ENCODE assay signal across 10 cellular contexts in the genomic region with DNA sequence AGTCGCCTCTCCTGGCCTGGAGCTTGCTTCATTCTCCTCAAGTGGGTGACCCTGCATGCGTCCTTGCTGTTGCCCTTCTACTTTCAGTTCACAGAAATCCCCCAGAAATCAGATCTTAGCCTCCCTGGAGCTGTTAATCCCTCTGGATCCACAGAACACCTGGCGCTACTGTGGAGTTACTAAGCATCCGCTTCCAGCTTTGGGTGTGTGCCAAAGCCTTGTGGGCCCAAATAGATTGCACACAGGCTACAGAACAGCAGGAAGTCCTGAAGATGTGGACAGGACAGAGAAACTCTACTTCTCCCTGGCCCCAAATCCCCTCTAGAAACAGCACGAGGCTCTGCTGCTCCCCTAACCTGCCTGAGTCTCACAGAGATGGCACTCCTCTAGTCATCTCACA. TPM values are rescaled to one million over a fixed set of nuclear protein-coding genes. Genes with fewer than 3 reads are reported as not detected.
DNase-seq lines count a peak whose midpoint lies in the region; FAIRE-seq and TF ChIP-seq lines count a peak whose summit lies in the region.
"Had no signal": no experiment of that assay in that cellular context is flagged by ENCODE, and none has a peak within 500 bp of the region (broad histone marks: within the 10 kb centered on the region; RNA-seq: fewer than 3 reads in every experiment).

No MANE protein-coding gene starts in this region.

- no peaks in the 10 kb centered on the region for H3K9me3 Mint-ChIP-seq in activated T-helper 1 cell treated with anti-CD3 and anti-CD28 coated beads, Interleukin-12 subunit alpha, Interleukin-12 subunit beta, Interleukin-2, Interleukin-4 antibody, amounts not matched to agents 30 ng/mL and 10 ng/mL and 1 ng/mL, durations not matched to agents 14 hours and 24 hours and 36 hours
- H3K9me3 Mint-ChIP-seq: naive thymus-derived CD4-positive, alpha-beta T cell had no signal

- TF ChIP-seq CTCF in esophagus muscularis mucosa (IDR thresholded peaks at IDR 0.05), result peak in 1 of 3 experiments; percentile 15
- TF ChIP-seq CTCF in parathyroid adenoma (IDR thresholded peaks at IDR 0.05), result no peak

- no peak overlapping the region for H3K27ac Mint-ChIP-seq in activated T-helper 1 cell treated with anti-CD3 and anti-CD28 coated beads, Interleukin-12 subunit alpha, Interleukin-12 subunit beta, Interleukin-2, Interleukin-4 antibody, amounts not matched to agents 30 ng/mL and 10 ng/mL and 1 ng/mL, durations not matched to agents 14 hours and 24 hours and 36 hours
- H3K27ac Mint-ChIP-seq: naive thymus-derived CD4-positive, alpha-beta T cell had no signal

- peak overlapping the region; percentile 69 to 91 (median 90) for H3K27ac ChIP-seq in esophagus muscularis mucosa (replicated peaks in 1 of 4)
- peak overlapping the region; percentile 25 for H3K27ac ChIP-seq in parathyroid adenoma

- peaks cover 61 to 75% (median 63%) of the 10 kb centered on the region in 4 donors for H3K4me1 ChIP-seq in esophagus muscularis mucosa
- H3K4me1 ChIP-seq in parathyroid adenoma, result no peaks in the 10 kb centered on the region

- H3K4me3 Mint-ChIP-seq in activated T-helper 1 cell treated with anti-CD3 and anti-CD28 coated beads, Interleukin-12 subunit alpha, Interleukin-12 subunit beta, Interleukin-2, Interleukin-4 antibody, amounts not matched to agents 30 ng/mL and 10 ng/mL and 1 ng/mL, durations not matched to agents 14 hours and 24 hours and 36 hours, result no peak overlapping the region
- H3K4me3 Mint-ChIP-seq: naive thymus-derived CD4-positive, alpha-beta T cell had no signal

- H3K27me3 ChIP-seq in esophagus muscularis mucosa, result no peaks in the 10 kb centered on the region
- no peaks in the 10 kb centered on the region for H3K27me3 ChIP-seq in parathyroid adenoma (ENCODE audit: control insufficient read depth, insufficient read depth, low read length)

- no peaks in the 10 kb centered on the region for H3K79me2 ChIP-seq in parathyroid adenoma

- H3K36me3 Mint-ChIP-seq in activated T-helper 1 cell treated with anti-CD3 and anti-CD28 coated beads, Interleukin-12 subunit alpha, Interleukin-12 subunit beta, Interleukin-2, Interleukin-4 antibody, amounts not matched to agents 30 ng/mL and 10 ng/mL and 1 ng/mL, durations not matched to agents 14 hours and 24 hours and 36 hours (ENCODE audit: low read depth), result no peaks in the 10 kb centered on the region
- H3K36me3 Mint-ChIP-seq: naive thymus-derived CD4-positive, alpha-beta T cell had no signal

- peaks cover 13% of the 10 kb centered on the region for H3K4me1 Mint-ChIP-seq in activated T-helper 1 cell treated with anti-CD3 and anti-CD28 coated beads, Interleukin-12 subunit alpha, Interleukin-12 subunit beta, Interleukin-2, Interleukin-4 antibody, amounts not matched to agents 30 ng/mL and 10 ng/mL and 1 ng/mL, durations not matched to agents 14 hours and 24 hours and 36 hours (ENCODE audit: low read depth)

- no peak for TF ChIP-seq POLR2A in esophagus muscularis mucosa (IDR thresholded peaks at IDR 0.05; ENCODE audit: low read depth)

- H2AFZ ChIP-seq in parathyroid adenoma, result no peak overlapping the region

- H3K9me3 ChIP-seq in esophagus muscularis mucosa (no peaks in the 10 kb centered on the region), parathyroid adenoma (ENCODE audit: control insufficient read depth, low read length) (no peaks in the 10 kb centered on the region)

- intact Hi-C loops in esophagus muscularis mucosa (cut with DNase I), result no loop called here
- intact Hi-C loops in activated T-helper 1 cell treated with anti-CD3 and anti-CD28 coated beads, Interleukin-12 subunit alpha, Interleukin-12 subunit beta, Interleukin-2, Interleukin-4 antibody, amounts not matched to agents 30 ng/mL and 10 ng/mL and 1 ng/mL, durations not matched to agents 14 hours and 24 hours and 36 hours (cut with micrococcal nuclease), result no loop called here

- no peak for TF ChIP-seq EP300 in esophagus muscularis mucosa (IDR thresholded peaks at IDR 0.05)

- 49% methylated on average over 4 of the region's 5 CpGs for WGBS in esophagus muscularis mucosa

- DNase-seq in DMS79 (lab: John Stamatoyannopoulos, UW) (peak; percentile 64), NCI-H345 treated with DMSO at 0.1 percent for 48 hours (lab: John Stamatoyannopoulos, UW; ENCODE audit: unreplicated experiment) (peak; percentile 91), esophagus muscularis mucosa (ENCODE audit: extremely low spot score) (no peak), RCC 7860 (ENCODE audit: low spot score) (no peak), GF-D8 (lab: John Stamatoyannopoulos, UW) (no peak), germinal center (ENCODE audit: low spot score) (no peak)
- no peak for DNase-seq in activated T-helper 1 cell treated with anti-CD3 and anti-CD28 coated beads, Interleukin-12 subunit alpha, Interleukin-12 subunit beta, Interleukin-2, Interleukin-4 antibody, amounts not matched to agents 30 ng/mL and 10 ng/mL and 1 ng/mL, durations not matched to agents 14 hours and 24 hours and 36 hours (ENCODE audit: low spot score)
- DNase-seq: naive thymus-derived CD4-positive, alpha-beta T cell had no signal

- H3K4me3 ChIP-seq in esophagus muscularis mucosa (no peak overlapping the region), parathyroid adenoma (ENCODE audit: low read depth, low read length) (no peak overlapping the region)

- FAIRE-seq in RCC 7860 (lab: Jason Lieb, UNC), result no peak
- FAIRE-seq: TTC549 had no signal

- no peak overlapping the region for H3K9ac ChIP-seq in parathyroid adenoma

- peaks cover 11% of the 10 kb centered on the region for H3K27me3 Mint-ChIP-seq in activated T-helper 1 cell treated with anti-CD3 and anti-CD28 coated beads, Interleukin-12 subunit alpha, Interleukin-12 subunit beta, Interleukin-2, Interleukin-4 antibody, amounts not matched to agents 30 ng/mL and 10 ng/mL and 1 ng/mL, durations not matched to agents 14 hours and 24 hours and 36 hours (ENCODE audit: insufficient read depth)

- H3K36me3 ChIP-seq in esophagus muscularis mucosa (peaks cover 9 to 88% (median 75%) of the 10 kb centered on the region in 4 donors), parathyroid adenoma (ENCODE audit: control insufficient read depth, insufficient read depth, low read length) (no peaks in the 10 kb centered on the region)

- H3K4me2 ChIP-seq in parathyroid adenoma (ENCODE audit: low read length), result no peak overlapping the region

RNA-seq across cellular contexts. Expression of gene PDLIM1, which starts 36.6 kb away (rescaled TPM):
- 10 to 100 TPM; 40.7 to 86.8 (median 83.4) TPM for total RNA-seq in esophagus muscularis mucosa
- total RNA-seq in activated T-helper 1 cell treated with anti-CD3 and anti-CD28 coated beads, Interleukin-12 subunit alpha, Interleukin-12 subunit beta, Interleukin-2, Interleukin-4 antibody, amounts not matched to agents 30 ng/mL and 10 ng/mL and 1 ng/mL, durations not matched to agents 14 hours and 24 hours and 36 hours, result 2.6 and 2.9 TPM in 2 replicates

Comparison
In these comparisons a context has a peak if more than half of its experiments do, and no peak if none do; other contexts are left out.
1. DNase-seq: peak in DMS79 (single experiment) and NCI-H345 treated with DMSO at 0.1 percent for 48 hours (single experiment); none in esophagus muscularis mucosa (single experiment), RCC 7860 (single experiment), GF-D8 (single experiment), activated T-helper 1 cell treated with anti-CD3 and anti-CD28 coated beads, Interleukin-12 subunit alpha, Interleukin-12 subunit beta, Interleukin-2, Interleukin-4 antibody, amounts not matched to agents 30 ng/mL and 10 ng/mL and 1 ng/mL, durations not matched to agents 14 hours and 24 hours and 36 hours (single experiment) and germinal center (single experiment).
2. RNA of gene PDLIM1, which starts 36.6 kb away (total RNA-seq): 40.7 to 86.8 TPM in esophagus muscularis mucosa; 2.6 to 2.9 TPM in activated T-helper 1 cell treated with anti-CD3 and anti-CD28 coated beads, Interleukin-12 subunit alpha, Interleukin-12 subunit beta, Interleukin-2, Interleukin-4 antibody, amounts not matched to agents 30 ng/mL and 10 ng/mL and 1 ng/mL, durations not matched to agents 14 hours and 24 hours and 36 hours; every median in the first group is over 10 times any median in the second.